14 cellular contexts compared by ENCODE assay signal in the genomic region with DNA sequence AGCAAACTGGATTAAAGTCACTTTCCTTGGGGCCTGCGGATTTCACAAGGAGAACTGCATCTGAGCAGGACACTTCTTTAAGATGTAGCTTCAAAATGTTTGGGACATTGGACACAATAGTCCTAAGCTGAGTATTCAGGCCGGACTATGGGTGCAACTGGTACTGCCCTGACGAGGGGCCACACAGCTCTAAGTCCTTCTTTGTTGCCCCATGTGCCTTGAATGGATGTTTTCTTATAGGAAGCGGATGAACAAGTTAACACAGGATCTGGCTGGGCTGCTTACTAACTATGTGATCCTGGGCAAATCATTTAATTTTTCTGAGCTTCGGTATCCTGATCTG.
DNase-seq lines count a peak whose midpoint lies in the region; ATAC-seq and TF ChIP-seq lines count a peak whose summit lies in the region.
"Had no signal": no experiment of that assay in that cellular context is flagged by ENCODE, and none has a peak within 500 bp of the region (broad histone marks: within the 10 kb centered on the region; RNA-seq: fewer than 3 reads in every experiment).

No MANE protein-coding gene starts in this region.

- no peaks in the 10 kb centered on the region for H3K27me3 ChIP-seq in endodermal cell (ENCODE audit: control insufficient read depth, insufficient read depth, low read length, poor library complexity, severe bottlenecking)
- H3K27me3 ChIP-seq: SJCRH30 had no signal

- no peak for DNase-seq in activated T-cell treated with anti-CD3 and anti-CD28 coated beads, Interleukin-2, amount 50 U/mL, for 24 hours
- no peak for DNase-seq in activated T-cell treated with anti-CD3 and anti-CD28 coated beads, Interleukin-2, amount 50 U/mL, for 4 hours
- DNase-seq in T-helper 17 cell = no peak
- no peak for DNase-seq in endodermal cell
- no peak for DNase-seq in NCI-H2107 treated with DMSO at 0.1 percent for 48 hours (lab: John Stamatoyannopoulos, UW; ENCODE audit: unreplicated experiment)
- DNase-seq: activated naive CD8-positive, alpha-beta T cell treated with anti-CD3 and anti-CD28 coated beads, Interleukin-2, amount 10 ng/mL, durations not matched to agents 7 days and 5 days; DMS53; NCI-H69; SJCRH30 had no signal

- no peak for TF ChIP-seq CTCF in endodermal cell (conservative IDR thresholded peaks at IDR 0.05)

- peak overlapping the region; percentile 86 for H3K27ac ChIP-seq in endodermal cell (ENCODE audit: low read depth, low read length)
- H3K27ac ChIP-seq: SJCRH30 had no signal

- no peaks in the 10 kb centered on the region for H3K36me3 ChIP-seq in endodermal cell (ENCODE audit: control insufficient read depth, insufficient read depth, low read length)

- peaks cover 69% of the 10 kb centered on the region for H3K4me1 Mint-ChIP-seq in activated T-cell treated with anti-CD3 and anti-CD28 coated beads, Interleukin-2, amount 50 U/mL, for 24 hours (ENCODE audit: low read depth)
- peaks cover 34% of the 10 kb centered on the region for H3K4me1 Mint-ChIP-seq in activated T-cell treated with anti-CD3 and anti-CD28 coated beads, Interleukin-2, amount 50 U/mL, for 4 hours (ENCODE audit: low read depth)
- peaks cover 41% of the 10 kb centered on the region for H3K4me1 Mint-ChIP-seq in T-helper 17 cell
- H3K4me1 Mint-ChIP-seq in endodermal cell = peaks cover 15% of the 10 kb centered on the region
- H3K4me1 Mint-ChIP-seq in stimulated activated memory B cell treated with anti-CD40 and anti-IgM and Interleukin-4, amounts not matched to agents 10 μg/mL and 1 μg/mL and 100 μg/mL, for 72 hours = peaks cover 17% of the 10 kb centered on the region

- no peaks in the 10 kb centered on the region for H3K9me3 Mint-ChIP-seq in activated T-cell treated with anti-CD3 and anti-CD28 coated beads, Interleukin-2, amount 50 U/mL, for 24 hours
- H3K9me3 Mint-ChIP-seq in activated T-cell treated with anti-CD3 and anti-CD28 coated beads, Interleukin-2, amount 50 U/mL, for 4 hours = no peaks in the 10 kb centered on the region
- H3K9me3 Mint-ChIP-seq in endodermal cell = no peaks in the 10 kb centered on the region
- H3K9me3 Mint-ChIP-seq in stimulated activated memory B cell treated with anti-CD40 and anti-IgM and Interleukin-4, amounts not matched to agents 10 μg/mL and 1 μg/mL and 100 μg/mL, for 72 hours = no peaks in the 10 kb centered on the region
- H3K9me3 Mint-ChIP-seq: activated naive CD8-positive, alpha-beta T cell treated with anti-CD3 and anti-CD28 coated beads, Interleukin-2, amount 10 ng/mL, durations not matched to agents 7 days and 5 days; dendritic cell treated with granulocyte-macrophage colony-stimulating factor and Interleukin-4, amounts not matched to agents 40 ng/mL and 50 ng/mL, for 4 days; GM23338 had no signal

- H3K4me1 ChIP-seq in endodermal cell (ENCODE audit: control insufficient read depth, insufficient read depth, low read length) = peaks cover 5% of the 10 kb centered on the region

- no peaks in the 10 kb centered on the region for H3K9me3 ChIP-seq in T-helper 17 cell (ENCODE audit: control insufficient read depth, low read length, poor library complexity, severe bottlenecking)
- no peaks in the 10 kb centered on the region for H3K9me3 ChIP-seq in endodermal cell (ENCODE audit: control insufficient read depth, low read length)
- H3K9me3 ChIP-seq: SJCRH30 had no signal

- no peak for ATAC-seq in activated T-cell treated with anti-CD3 and anti-CD28 coated beads, Interleukin-2, amount 50 U/mL, for 4 hours
- ATAC-seq in T-helper 17 cell (no peak), HG03045 (IDR thresholded peaks at IDR 0.05; ENCODE audit: unreplicated experiment) (no peak), GM18498 (IDR thresholded peaks at IDR 0.05; ENCODE audit: unreplicated experiment) (no peak)
- ATAC-seq in stimulated activated memory B cell treated with anti-CD40 and anti-IgM and Interleukin-4, amounts not matched to agents 10 μg/mL and 1 μg/mL and 100 μg/mL, for 72 hours = no peak
- ATAC-seq: GM23338 had no signal

- peak overlapping the region; percentile 90 for H3K27ac Mint-ChIP-seq in activated T-cell treated with anti-CD3 and anti-CD28 coated beads, Interleukin-2, amount 50 U/mL, for 24 hours
- H3K27ac Mint-ChIP-seq in T-helper 17 cell (peak overlapping the region; percentile 97), endodermal cell (no peak overlapping the region)
- H3K27ac Mint-ChIP-seq in stimulated activated memory B cell treated with anti-CD40 and anti-IgM and Interleukin-4, amounts not matched to agents 10 μg/mL and 1 μg/mL and 100 μg/mL, for 72 hours = peak overlapping the region; percentile 39
- H3K27ac Mint-ChIP-seq: dendritic cell treated with granulocyte-macrophage colony-stimulating factor and Interleukin-4, amounts not matched to agents 40 ng/mL and 50 ng/mL, for 4 days; GM23338 had no signal

- H3K4me3 ChIP-seq in endodermal cell (ENCODE audit: low read length) = no peak overlapping the region
- H3K4me3 ChIP-seq: GM23338, SJCRH30 had no signal

- peaks cover 97% of the 10 kb centered on the region for H3K36me3 Mint-ChIP-seq in activated T-cell treated with anti-CD3 and anti-CD28 coated beads, Interleukin-2, amount 50 U/mL, for 24 hours (ENCODE audit: low read depth)
- H3K36me3 Mint-ChIP-seq in activated T-cell treated with anti-CD3 and anti-CD28 coated beads, Interleukin-2, amount 50 U/mL, for 4 hours (ENCODE audit: insufficient read depth) = peaks cover 63% of the 10 kb centered on the region
- H3K36me3 Mint-ChIP-seq in T-helper 17 cell (ENCODE audit: low read depth) (peaks cover 14% of the 10 kb centered on the region), endodermal cell (ENCODE audit: low read depth) (no peaks in the 10 kb centered on the region)
- H3K36me3 Mint-ChIP-seq in stimulated activated memory B cell treated with anti-CD40 and anti-IgM and Interleukin-4, amounts not matched to agents 10 μg/mL and 1 μg/mL and 100 μg/mL, for 72 hours = peaks cover 55% of the 10 kb centered on the region

- H3K4me3 Mint-ChIP-seq in activated T-cell treated with anti-CD3 and anti-CD28 coated beads, Interleukin-2, amount 50 U/mL, for 24 hours = no peak overlapping the region
- no peak overlapping the region for H3K4me3 Mint-ChIP-seq in activated T-cell treated with anti-CD3 and anti-CD28 coated beads, Interleukin-2, amount 50 U/mL, for 4 hours
- H3K4me3 Mint-ChIP-seq in T-helper 17 cell (peak overlapping the region; percentile 67), endodermal cell (no peak overlapping the region)
- H3K4me3 Mint-ChIP-seq in stimulated activated memory B cell treated with anti-CD40 and anti-IgM and Interleukin-4, amounts not matched to agents 10 μg/mL and 1 μg/mL and 100 μg/mL, for 72 hours = no peak overlapping the region
- H3K4me3 Mint-ChIP-seq: activated naive CD8-positive, alpha-beta T cell treated with anti-CD3 and anti-CD28 coated beads, Interleukin-2, amount 10 ng/mL, durations not matched to agents 7 days and 5 days; dendritic cell treated with granulocyte-macrophage colony-stimulating factor and Interleukin-4, amounts not matched to agents 40 ng/mL and 50 ng/mL, for 4 days; GM23338 had no signal

- H3K9ac ChIP-seq in endodermal cell (ENCODE audit: extremely low read depth, low read length, poor library complexity, severe bottlenecking) = no peak overlapping the region

- no peaks in the 10 kb centered on the region for H3K27me3 Mint-ChIP-seq in activated T-cell treated with anti-CD3 and anti-CD28 coated beads, Interleukin-2, amount 50 U/mL, for 24 hours
- no peaks in the 10 kb centered on the region for H3K27me3 Mint-ChIP-seq in activated T-cell treated with anti-CD3 and anti-CD28 coated beads, Interleukin-2, amount 50 U/mL, for 4 hours (ENCODE audit: low read depth)
- no peaks in the 10 kb centered on the region for H3K27me3 Mint-ChIP-seq in T-helper 17 cell
- no peaks in the 10 kb centered on the region for H3K27me3 Mint-ChIP-seq in endodermal cell (ENCODE audit: insufficient read depth)
- no peaks in the 10 kb centered on the region for H3K27me3 Mint-ChIP-seq in stimulated activated memory B cell treated with anti-CD40 and anti-IgM and Interleukin-4, amounts not matched to agents 10 μg/mL and 1 μg/mL and 100 μg/mL, for 72 hours
- H3K27me3 Mint-ChIP-seq: activated naive CD8-positive, alpha-beta T cell treated with anti-CD3 and anti-CD28 coated beads, Interleukin-2, amount 10 ng/mL, durations not matched to agents 7 days and 5 days; dendritic cell treated with granulocyte-macrophage colony-stimulating factor and Interleukin-4, amounts not matched to agents 40 ng/mL and 50 ng/mL, for 4 days had no signal

- 94 to 96% methylated on average over 5 of the region's 5 CpGs for WGBS in endodermal cell (ENCODE audit: insufficient coverage in 1 of 2, insufficient read length in 1 of 2), 2 experiments
